Comparison of ENCODE assay signal across 8 cellular contexts in the genomic region with DNA sequence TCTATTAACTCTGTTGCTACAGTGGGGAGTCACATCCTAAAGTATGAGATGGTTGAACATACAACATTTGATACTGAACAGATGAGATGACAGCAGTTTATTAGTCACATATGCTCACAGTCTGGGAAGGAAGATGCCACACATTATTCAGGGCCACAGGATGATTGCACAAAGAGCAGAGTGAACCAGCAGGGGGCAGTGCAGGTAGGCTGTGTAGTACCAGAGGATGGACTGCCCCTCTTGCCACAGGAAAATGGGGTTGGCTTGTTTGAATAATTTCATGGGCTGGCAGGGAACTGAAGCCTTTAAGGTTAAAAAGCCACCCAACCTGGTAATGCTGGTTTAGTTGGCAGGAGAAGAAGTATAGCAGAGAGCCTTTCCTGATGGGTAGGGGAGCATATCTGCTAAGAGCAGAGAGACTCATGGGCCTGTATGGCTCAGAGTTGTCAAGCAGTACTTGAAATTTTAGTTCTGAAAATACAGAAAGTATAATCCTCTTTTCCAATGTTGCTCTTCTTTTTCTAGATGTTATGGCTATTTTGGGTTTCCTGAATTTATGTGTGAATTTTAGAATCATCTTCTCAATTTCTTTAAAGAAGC.
DNase-seq lines count a peak whose midpoint lies in the region; ATAC-seq and TF ChIP-seq lines count a peak whose summit lies in the region.

No MANE protein-coding gene starts in this region.

- no peaks in the 10 kb centered on the region for H3K36me3 Mint-ChIP-seq in natural killer cell

- H3K27ac ChIP-seq in adrenal gland = no peak overlapping the region

- H3K27me3 ChIP-seq in BE2C = no peaks in the 10 kb centered on the region; the same call in 1 of the 2 replicates
- no peaks in the 10 kb centered on the region for H3K27me3 ChIP-seq in adrenal gland

- TF ChIP-seq CTCF in BE2C (IDR thresholded peaks at IDR 0.05; ENCODE audit: low read depth, low read length) (peak; percentile 76), GM20000 (IDR thresholded peaks at IDR 0.05; ENCODE audit: extremely low read depth, missing control alignments) (peak; percentile 38), adrenal gland (IDR thresholded peaks at IDR 0.05) (peak in 4 of 6 experiments; percentile 12 to 36 (median 23)), natural killer cell (IDR thresholded peaks at IDR 0.05) (peak; percentile 67)

- H3K36me3 ChIP-seq in BE2C (no peaks in the 10 kb centered on the region), adrenal gland (replicated peaks in 1 of 2) (no peaks in the 10 kb centered on the region)

- DNase-seq in BE2C = peak; percentile 66
- DNase-seq in GM20000 (ENCODE audit: low spot score) = peak; percentile 28
- peak; percentile 36 for DNase-seq in NCI-H69 (lab: John Stamatoyannopoulos, UW)
- DNase-seq in adrenal gland = peak in 4 of 7 donors; percentile 25 to 50 (median 37)
- peak; percentile 44 for DNase-seq in natural killer cell
- no peak for DNase-seq in HCEC 1CT
- no peak for DNase-seq in NCI-H774 (lab: John Stamatoyannopoulos, UW)
- DNase-seq in Right ventricle myocardium superior = no peak

- H3K4me3 ChIP-seq in BE2C (ENCODE audit: low read depth, low read length) = no peak overlapping the region
- H3K4me3 ChIP-seq in adrenal gland = no peak overlapping the region

- ATAC-seq in natural killer cell (peak; percentile 81 to 95 (median 88)), Right ventricle myocardium superior (ENCODE audit: poor library complexity) (no peak)

- intact Hi-C loops in adrenal gland (cut with DNase I) (no loop called here), natural killer cell (cut with micrococcal nuclease) (no loop called here), Right ventricle myocardium superior (cut with DNase I) (no loop called here)

- H3K9me3 ChIP-seq in BE2C (no peaks in the 10 kb centered on the region), adrenal gland (replicated peaks in 1 of 3) (no peaks in the 10 kb centered on the region)

- no peak for TF ChIP-seq POLR2A in adrenal gland (IDR thresholded peaks at IDR 0.05)

- H3K4me3 Mint-ChIP-seq in natural killer cell = no peak overlapping the region

- no peak overlapping the region for H3K27ac Mint-ChIP-seq in natural killer cell

- no peaks in the 10 kb centered on the region for H3K4me1 ChIP-seq in BE2C
- H3K4me1 ChIP-seq in adrenal gland (replicated peaks in 1 of 2) = no peaks in the 10 kb centered on the region

- H3K9me3 Mint-ChIP-seq in natural killer cell = no peaks in the 10 kb centered on the region

- H3K4me1 Mint-ChIP-seq in natural killer cell = peaks cover 5 to 11% of the 10 kb centered on the region in 2 donors

- peaks cover 15 to 38% of the 10 kb centered on the region in 2 donors for H3K27me3 Mint-ChIP-seq in natural killer cell (ENCODE audit: low read depth in 2 of 2)

Comparison
In these comparisons a context has a peak if more than half of its experiments do, and no peak if none do; other contexts are left out.
1. DNase-seq: peak in BE2C (single experiment), GM20000 (single experiment), NCI-H69 (single experiment), adrenal gland (4 of 7) and natural killer cell (single experiment); none in HCEC 1CT (single experiment), NCI-H774 (single experiment) and Right ventricle myocardium superior (single experiment).
2. CTCF ChIP-seq: peak in every context shown above with its lines; median percentile 76 in BE2C; 67 in natural killer cell; 38 in GM20000; 23 in adrenal gland.